In genomic region chr16:76535-77272, GRCh38 we compare ENCODE assay signal across 1 cellular context.
TF ChIP-seq lines count a peak whose summit lies in the region.

No MANE protein-coding gene starts in this region.

TF ChIP-seq in H1, 55 proteins besides CTCF, POLR2A, EP300 and RAD21 (continued from another document):
- no peak for TF ChIP-seq CTBP2 (IDR thresholded peaks at IDR 0.05; ENCODE audit: borderline replicate concordance, insufficient read depth, insufficient read length, low read length)
- no peak for TF ChIP-seq SUZ12 (IDR thresholded peaks at IDR 0.05; ENCODE audit: low read length)
- TF ChIP-seq CREB1 (IDR thresholded peaks at IDR 0.05), result no peak
- TF ChIP-seq KDM5A (IDR thresholded peaks at IDR 0.05; ENCODE audit: low read length), result no peak
- TF ChIP-seq POLR2AphosphoS5 (IDR thresholded peaks at IDR 0.05; ENCODE audit: low read depth, low read length), result no peak
- TF ChIP-seq TAF1 (IDR thresholded peaks at IDR 0.05; ENCODE audit: low read depth, low read length), result no peak
- no peak for TF ChIP-seq KDM4A (IDR thresholded peaks at IDR 0.05; ENCODE audit: low read depth, low read length, severe bottlenecking)
- TF ChIP-seq JUN (IDR thresholded peaks at IDR 0.05; ENCODE audit: low read depth, low read length), result no peak
- no peak for TF ChIP-seq FOSL1 (IDR thresholded peaks at IDR 0.05; ENCODE audit: insufficient read depth, low read depth, low read length)
- TF ChIP-seq CHD7 (IDR thresholded peaks at IDR 0.05; ENCODE audit: insufficient replicate concordance, low read length), result no peak
- no peak for TF ChIP-seq MAX (IDR thresholded peaks at IDR 0.05)
- no peak for TF ChIP-seq NRF1 (IDR thresholded peaks at IDR 0.05; ENCODE audit: low read depth, low read length)
- TF ChIP-seq RNF2 (IDR thresholded peaks at IDR 0.05; ENCODE audit: borderline replicate concordance, low read depth, low read length, missing control alignments, poor library complexity, severe bottlenecking), result no peak
